ENCODE assay signal across 15 cellular contexts in the genomic region with DNA sequence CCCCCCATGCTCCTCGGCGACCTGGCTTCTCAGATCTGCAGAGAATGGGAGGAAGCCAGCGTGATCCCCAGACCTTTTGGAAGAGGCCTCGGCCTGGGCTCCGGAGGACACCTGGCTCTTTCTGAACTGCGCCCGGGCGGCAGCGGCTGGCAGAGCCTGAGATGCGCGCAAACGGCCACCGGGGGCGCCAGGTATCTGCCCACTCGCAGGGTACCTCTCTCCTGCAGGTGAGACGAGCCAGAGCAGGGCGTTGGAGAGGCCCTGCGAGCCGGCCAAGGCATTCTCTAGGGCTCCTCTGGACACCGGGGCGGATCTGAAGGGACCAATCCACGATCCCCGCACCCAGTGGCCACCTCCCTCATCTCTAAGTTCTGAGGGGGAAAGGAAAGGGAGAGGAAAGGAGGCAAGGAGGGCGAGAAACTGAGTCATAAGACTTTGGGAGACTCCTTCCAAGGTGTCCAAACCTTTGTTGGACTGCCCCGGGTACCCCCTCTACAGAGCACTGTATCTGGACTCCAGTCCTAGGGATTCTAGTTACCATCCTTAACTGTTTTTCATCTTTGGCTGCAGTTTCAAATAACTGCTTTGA. TPM values are rescaled to one million over a fixed set of nuclear protein-coding genes. Genes with fewer than 3 reads are reported as not detected.
A peak's percentile ranks its signal among the peaks of the same experiment; 100 is the strongest.
DNase-seq lines count a peak whose midpoint lies in the region; ATAC-seq and TF ChIP-seq lines count a peak whose summit lies in the region.
"Had no signal": no experiment of that assay in that cellular context is flagged by ENCODE, and none has a peak within 500 bp of the region (broad histone marks: within the 10 kb centered on the region; RNA-seq: fewer than 3 reads in every experiment).

No MANE protein-coding gene starts in this region.

- no peaks in the 10 kb centered on the region; the same call in 1 of the 2 replicates for H3K27me3 ChIP-seq in GM23248 (replicated peaks; ENCODE audit: insufficient read depth)

- CTCF ChIA-PET in activated naive CD4-positive, alpha-beta T cell treated with anti-CD3 and anti-CD28 coated beads, Interleukin-2, amount 10 ng/mL, durations not matched to agents 7 days and 5 days (lab: Charles Lee): no interaction called here

- H3K4me3 Mint-ChIP-seq in activated naive CD8-positive, alpha-beta T cell treated with anti-CD3 and anti-CD28 coated beads, Interleukin-2, amount 50 U/mL, for 24 hours: no peak overlapping the region
- no peak overlapping the region for H3K4me3 Mint-ChIP-seq in neural crest cell
- no peak overlapping the region for H3K4me3 Mint-ChIP-seq in activated naive CD4-positive, alpha-beta T cell treated with anti-CD3 and anti-CD28 coated beads, Interleukin-2, amount 10 ng/mL, durations not matched to agents 7 days and 5 days
- H3K4me3 Mint-ChIP-seq: activated T-helper 1 cell treated with anti-CD3 and anti-CD28 coated beads, Interleukin-12 subunit alpha, Interleukin-12 subunit beta, Interleukin-2, Interleukin-4 antibody, amounts not matched to agents 30 ng/mL and 10 ng/mL and 1 ng/mL, durations not matched to agents 14 hours and 24 hours and 36 hours; stimulated activated memory B cell treated with anti-CD40 and anti-IgM and Interleukin-4, amounts not matched to agents 10 μg/mL and 1 μg/mL and 100 μg/mL, for 72 hours; T-helper 1 cell treated with Interleukin-12 subunit alpha and Interleukin-12 subunit beta and Interleukin-4 antibody, amounts not matched to agents 30 μg/mL and 1 μg/mL, for 36 hours had no signal

- WGBS in GM23248 (ENCODE audit: low coverage in 1 of 2, low lambda C conversion rate in 2 of 2, missing lambda C conversion rate in 2 of 2), 2 experiments: 32 to 34% methylated on average over 24 of the region's 25 CpGs

- H3K36me3 Mint-ChIP-seq in activated naive CD8-positive, alpha-beta T cell treated with anti-CD3 and anti-CD28 coated beads, Interleukin-2, amount 50 U/mL, for 24 hours (ENCODE audit: low read depth): peaks cover 3% of the 10 kb centered on the region
- H3K36me3 Mint-ChIP-seq in neural crest cell (ENCODE audit: low read depth): no peaks in the 10 kb centered on the region
- H3K36me3 Mint-ChIP-seq in activated naive CD4-positive, alpha-beta T cell treated with anti-CD3 and anti-CD28 coated beads, Interleukin-2, amount 10 ng/mL, durations not matched to agents 7 days and 5 days: no peaks in the 10 kb centered on the region
- H3K36me3 Mint-ChIP-seq: stimulated activated memory B cell treated with anti-CD40 and anti-IgM and Interleukin-4, amounts not matched to agents 10 μg/mL and 1 μg/mL and 100 μg/mL, for 72 hours had no signal

- H3K4me2 ChIP-seq in GM23248 (ENCODE audit: unreplicated experiment): no peak overlapping the region

- H3K9ac ChIP-seq in GM23248: no peak overlapping the region

- no peaks in the 10 kb centered on the region for H3K4me1 ChIP-seq in GM23248 (ENCODE audit: insufficient read depth)
- H3K4me1 ChIP-seq: esophagus muscularis mucosa had no signal

- H3K27me3 Mint-ChIP-seq in activated naive CD8-positive, alpha-beta T cell treated with anti-CD3 and anti-CD28 coated beads, Interleukin-2, amount 50 U/mL, for 24 hours: peaks cover 16% of the 10 kb centered on the region
- H3K27me3 Mint-ChIP-seq in neural crest cell (ENCODE audit: low read depth): peaks cover 47% of the 10 kb centered on the region
- no peaks in the 10 kb centered on the region for H3K27me3 Mint-ChIP-seq in activated naive CD4-positive, alpha-beta T cell treated with anti-CD3 and anti-CD28 coated beads, Interleukin-2, amount 10 ng/mL, durations not matched to agents 7 days and 5 days

- H3K36me3 ChIP-seq in GM23248 (ENCODE audit: low read depth): no peaks in the 10 kb centered on the region
- H3K36me3 ChIP-seq: cardiac muscle cell, esophagus muscularis mucosa had no signal

- no peak overlapping the region for H3K27ac ChIP-seq in GM23248
- H3K27ac ChIP-seq: cardiac muscle cell, esophagus muscularis mucosa had no signal

- H4K20me1 ChIP-seq in GM23248 (ENCODE audit: insufficient read depth): no peaks in the 10 kb centered on the region

- no peaks in the 10 kb centered on the region for H3F3A ChIP-seq in GM23248 (ENCODE audit: insufficient read depth)

- peak; percentile 7 for DNase-seq in NCI-H82 (lab: John Stamatoyannopoulos, UW)
- no peak for DNase-seq in NCI-H82 treated with DMSO at 0.1 percent for 48 hours (lab: John Stamatoyannopoulos, UW; ENCODE audit: unreplicated experiment)
- DNase-seq in HuH-7 (ENCODE audit: low spot score): peak; percentile 23
- DNase-seq in activated naive CD8-positive, alpha-beta T cell treated with anti-CD3 and anti-CD28 coated beads, Interleukin-2, amount 50 U/mL, for 24 hours: peak; percentile 8
- DNase-seq in neural crest cell (ENCODE audit: low read depth, low spot score): no peak
- DNase-seq in GM23248: no peak
- no peak for DNase-seq in NCI-H446 treated with DMSO at 0.1 percent for 48 hours (lab: John Stamatoyannopoulos, UW)
- DNase-seq in activated naive CD4-positive, alpha-beta T cell treated with anti-CD3 and anti-CD28 coated beads, Interleukin-2, amount 10 ng/mL, durations not matched to agents 7 days and 5 days: no peak
- DNase-seq: KG1, kidney had no signal

- H3K4me1 Mint-ChIP-seq in activated naive CD8-positive, alpha-beta T cell treated with anti-CD3 and anti-CD28 coated beads, Interleukin-2, amount 50 U/mL, for 24 hours: no peaks in the 10 kb centered on the region
- no peaks in the 10 kb centered on the region for H3K4me1 Mint-ChIP-seq in neural crest cell
- H3K4me1 Mint-ChIP-seq in activated naive CD4-positive, alpha-beta T cell treated with anti-CD3 and anti-CD28 coated beads, Interleukin-2, amount 10 ng/mL, durations not matched to agents 7 days and 5 days: no peaks in the 10 kb centered on the region
- H3K4me1 Mint-ChIP-seq: stimulated activated memory B cell treated with anti-CD40 and anti-IgM and Interleukin-4, amounts not matched to agents 10 μg/mL and 1 μg/mL and 100 μg/mL, for 72 hours had no signal

- no peak overlapping the region for H3K4me3 ChIP-seq in GM23248
- H3K4me3 ChIP-seq: cardiac muscle cell, esophagus muscularis mucosa had no signal

- H3K9me2 ChIP-seq in GM23248 (ENCODE audit: insufficient read depth): no peaks in the 10 kb centered on the region

- in situ Hi-C loops in GM23248 (cut with MboI): no loop called here

- H3K27ac Mint-ChIP-seq in activated naive CD8-positive, alpha-beta T cell treated with anti-CD3 and anti-CD28 coated beads, Interleukin-2, amount 50 U/mL, for 24 hours: no peak overlapping the region
- H3K27ac Mint-ChIP-seq in neural crest cell (ENCODE audit: unreplicated experiment): no peak overlapping the region
- H3K27ac Mint-ChIP-seq in activated naive CD4-positive, alpha-beta T cell treated with anti-CD3 and anti-CD28 coated beads, Interleukin-2, amount 10 ng/mL, durations not matched to agents 7 days and 5 days: no peak overlapping the region
- H3K27ac Mint-ChIP-seq: activated T-helper 1 cell treated with anti-CD3 and anti-CD28 coated beads, Interleukin-12 subunit alpha, Interleukin-12 subunit beta, Interleukin-2, Interleukin-4 antibody, amounts not matched to agents 30 ng/mL and 10 ng/mL and 1 ng/mL, durations not matched to agents 14 hours and 24 hours and 36 hours; stimulated activated memory B cell treated with anti-CD40 and anti-IgM and Interleukin-4, amounts not matched to agents 10 μg/mL and 1 μg/mL and 100 μg/mL, for 72 hours; T-helper 1 cell treated with Interleukin-12 subunit alpha and Interleukin-12 subunit beta and Interleukin-4 antibody, amounts not matched to agents 30 μg/mL and 1 μg/mL, for 36 hours had no signal

- H2AFZ ChIP-seq in GM23248: no peak overlapping the region

- H3K9me3 Mint-ChIP-seq in activated naive CD8-positive, alpha-beta T cell treated with anti-CD3 and anti-CD28 coated beads, Interleukin-2, amount 50 U/mL, for 24 hours: peaks cover 21% of the 10 kb centered on the region
- H3K9me3 Mint-ChIP-seq in neural crest cell: peaks cover 12% of the 10 kb centered on the region
- H3K9me3 Mint-ChIP-seq in activated naive CD4-positive, alpha-beta T cell treated with anti-CD3 and anti-CD28 coated beads, Interleukin-2, amount 10 ng/mL, durations not matched to agents 7 days and 5 days: peaks cover 7% of the 10 kb centered on the region

- TF ChIP-seq CTCF in neural crest cell (conservative IDR thresholded peaks at IDR 0.05): peak; percentile 40

- H3K9me3 ChIP-seq in GM23248 (ENCODE audit: low read depth): peaks cover 3% of the 10 kb centered on the region

- H3K79me2 ChIP-seq in GM23248 (ENCODE audit: insufficient read depth): no peaks in the 10 kb centered on the region

- ATAC-seq in activated naive CD8-positive, alpha-beta T cell treated with anti-CD3 and anti-CD28 coated beads, Interleukin-2, amount 50 U/mL, for 24 hours: peak; percentile 28
- ATAC-seq: stimulated activated memory B cell treated with anti-CD40 and anti-IgM and Interleukin-4, amounts not matched to agents 10 μg/mL and 1 μg/mL and 100 μg/mL, for 72 hours had no signal

RNA-seq across cellular contexts. Expression of a gene that starts 55.0 kb away (rescaled TPM):
- not detected in 2 replicates for total RNA-seq in neural crest cell
- not detected in 2 replicates for total RNA-seq in GM23248 (2014; rRNA removed; shearing (Covaris generic))
- 0.10 TPM in 1 of 2 replicates, not detected in the other for polyA plus RNA-seq in GM23248 (2016; fragmentation: Nextera tagmentation; extraction: Ambion mirVana)
- total RNA-seq: activated T-helper 1 cell treated with anti-CD3 and anti-CD28 coated beads, Interleukin-12 subunit alpha, Interleukin-12 subunit beta, Interleukin-2, Interleukin-4 antibody, amounts not matched to agents 30 ng/mL and 10 ng/mL and 1 ng/mL, durations not matched to agents 14 hours and 24 hours and 36 hours; cardiac muscle cell had no signal
- polyA plus RNA-seq: cardiac muscle cell had no signal

Comparison
In these comparisons a context has a peak if more than half of its experiments do, and no peak if none do; other contexts are left out.
1. DNase-seq: peak in NCI-H82 (single experiment), HuH-7 (single experiment) and activated naive CD8-positive, alpha-beta T cell treated with anti-CD3 and anti-CD28 coated beads, Interleukin-2, amount 50 U/mL, for 24 hours (single experiment); none in NCI-H82 treated with DMSO at 0.1 percent for 48 hours (single experiment), neural crest cell (single experiment), GM23248 (single experiment), NCI-H446 treated with DMSO at 0.1 percent for 48 hours (single experiment) and activated naive CD4-positive, alpha-beta T cell treated with anti-CD3 and anti-CD28 coated beads, Interleukin-2, amount 10 ng/mL, durations not matched to agents 7 days and 5 days (single experiment).